ENCODE assay signal across 8 cellular contexts in genomic region chr11:64207247-64208085, GRCh38. TPM values are rescaled to one million over a fixed set of nuclear protein-coding genes. Genes with fewer than 3 reads are reported as not detected.
DNase-seq lines count a peak whose midpoint lies in the region; ATAC-seq lines count a peak whose summit lies in the region.

No MANE protein-coding gene starts in this region.

- H3K4me3 Mint-ChIP-seq in activated T-helper 17 cell treated with anti-CD3 and anti-CD28 coated beads, Interleukin-2, amount 50 U/mL, for 72 hours, result peak overlapping the region; percentile 93

- H3K27me3 Mint-ChIP-seq in activated T-helper 17 cell treated with anti-CD3 and anti-CD28 coated beads, Interleukin-2, amount 50 U/mL, for 72 hours, result no peaks in the 10 kb centered on the region

- peaks cover 100% of the 10 kb centered on the region for H3K36me3 Mint-ChIP-seq in activated T-helper 17 cell treated with anti-CD3 and anti-CD28 coated beads, Interleukin-2, amount 50 U/mL, for 72 hours (ENCODE audit: low read depth)

- no peaks in the 10 kb centered on the region for H3K27me3 ChIP-seq in MG63

- peaks cover 19% of the 10 kb centered on the region for H3K4me1 Mint-ChIP-seq in activated T-helper 17 cell treated with anti-CD3 and anti-CD28 coated beads, Interleukin-2, amount 50 U/mL, for 72 hours

- no peaks in the 10 kb centered on the region for H3K9me3 Mint-ChIP-seq in activated T-helper 17 cell treated with anti-CD3 and anti-CD28 coated beads, Interleukin-2, amount 50 U/mL, for 72 hours

- peak; percentile 39 for ATAC-seq in HG02588 (IDR thresholded peaks at IDR 0.05; ENCODE audit: unreplicated experiment)
- peak; percentile 80 for ATAC-seq in activated T-helper 17 cell treated with anti-CD3 and anti-CD28 coated beads, Interleukin-2, amount 50 U/mL, for 72 hours (replicated peaks)
- ATAC-seq in Right ventricle myocardium superior (ENCODE audit: poor library complexity), result peak; percentile 72

- no peak overlapping the region for H3K4me3 ChIP-seq in MG63

- no peaks in the 10 kb centered on the region for H3K9me3 ChIP-seq in MG63

- peaks cover 48% of the 10 kb centered on the region for H3K36me3 ChIP-seq in MG63

- DNase-seq in GM04504 (ENCODE audit: low read depth) (peak; percentile 72), OCI-M1 (lab: John Stamatoyannopoulos, UW) (peak; percentile 91), Right ventricle myocardium superior (peak; percentile 83), MG63 (no peak), NCI-H1930 (lab: John Stamatoyannopoulos, UW) (no peak)
- DNase-seq in stimulated activated CD4-positive, alpha-beta T cell treated with anti-CD3 and anti-CD28 coated beads, Interleukin-12 subunit alpha, Interleukin-12 subunit beta, amount 100 ng/mL, for 4 hours, result peak; percentile 76

- intact Hi-C loops in Right ventricle myocardium superior (cut with DNase I), result no loop called here

- peak overlapping the region; percentile 98 for H3K27ac Mint-ChIP-seq in activated T-helper 17 cell treated with anti-CD3 and anti-CD28 coated beads, Interleukin-2, amount 50 U/mL, for 72 hours

RNA-seq across cellular contexts. Expression of gene FERMT3, which starts 0.9 kb away (rescaled TPM):
- total RNA-seq in activated T-helper 17 cell treated with anti-CD3 and anti-CD28 coated beads, Interleukin-2, amount 50 U/mL, for 72 hours, result 100 to 1,000 TPM; 172 to 191 TPM
- total RNA-seq in Right ventricle myocardium superior, result 6.0 TPM
- total RNA-seq in MG63 (2014; rRNA removed; shearing (Covaris generic); ENCODE audit: low replicate concordance), result not detected in 2 replicates

RNA-seq across cellular contexts. Expression of gene TRPT1, which starts 18.5 kb away (rescaled TPM):
- total RNA-seq in activated T-helper 17 cell treated with anti-CD3 and anti-CD28 coated beads, Interleukin-2, amount 50 U/mL, for 72 hours, result 10 to 100 TPM; 20.3 to 48.4 TPM
- total RNA-seq in Right ventricle myocardium superior, result 79.8 TPM
- 24.6 and 26.3 TPM in 2 replicates for total RNA-seq in MG63 (2014; rRNA removed; shearing (Covaris generic); ENCODE audit: low replicate concordance)

RNA-seq across cellular contexts. Expression of gene NUDT22, which starts 18.6 kb away (rescaled TPM):
- 10 to 100 TPM; 77.4 to 98.4 TPM for total RNA-seq in activated T-helper 17 cell treated with anti-CD3 and anti-CD28 coated beads, Interleukin-2, amount 50 U/mL, for 72 hours
- 60.8 TPM for total RNA-seq in Right ventricle myocardium superior
- 21.5 and 34.2 TPM in 2 replicates for total RNA-seq in MG63 (2014; rRNA removed; shearing (Covaris generic); ENCODE audit: low replicate concordance)

RNA-seq across cellular contexts. Expression of gene STIP1, which starts 21.5 kb away (rescaled TPM):
- total RNA-seq in activated T-helper 17 cell treated with anti-CD3 and anti-CD28 coated beads, Interleukin-2, amount 50 U/mL, for 72 hours, result 100 to 1,000 TPM; 259 to 462 TPM
- total RNA-seq in Right ventricle myocardium superior, result 116 TPM
- total RNA-seq in MG63 (2014; rRNA removed; shearing (Covaris generic); ENCODE audit: low replicate concordance), result 254 and 287 TPM in 2 replicates

RNA-seq across cellular contexts. Expression of gene DNAJC4, which starts 22.9 kb away (rescaled TPM):
- total RNA-seq in activated T-helper 17 cell treated with anti-CD3 and anti-CD28 coated beads, Interleukin-2, amount 50 U/mL, for 72 hours, result 10 to 100 TPM; 19.9 to 39.7 TPM
- 58.0 TPM for total RNA-seq in Right ventricle myocardium superior
- total RNA-seq in MG63 (2014; rRNA removed; shearing (Covaris generic); ENCODE audit: low replicate concordance), result 1.6 and 3.5 TPM in 2 replicates

Comparison
In these comparisons a context has a peak if more than half of its experiments do, and no peak if none do; other contexts are left out.
1. DNase-seq: peak in GM04504 (single experiment), OCI-M1 (single experiment), Right ventricle myocardium superior (single experiment) and stimulated activated CD4-positive, alpha-beta T cell treated with anti-CD3 and anti-CD28 coated beads, Interleukin-12 subunit alpha, Interleukin-12 subunit beta, amount 100 ng/mL, for 4 hours (single experiment); none in MG63 (single experiment) and NCI-H1930 (0 of 2).
2. RNA of gene FERMT3, which starts 0.9 kb away (total RNA-seq): 172 to 191 TPM in activated T-helper 17 cell treated with anti-CD3 and anti-CD28 coated beads, Interleukin-2, amount 50 U/mL, for 72 hours; 6.0 TPM in Right ventricle myocardium superior (single experiment) and not detected in MG63; every median in the first group is over 10 times any median in the second.
3. Peak in every context shown above with its lines, with median percentiles within 50 percentile points of each other: ATAC-seq.